Comparison of ENCODE assay signal across 15 cellular contexts in genomic region chrX:7252013-7252610, GRCh38.
DNase-seq lines count a peak whose midpoint lies in the region; ATAC-seq and TF ChIP-seq lines count a peak whose summit lies in the region.
"Had no signal": no experiment of that assay in that cellular context is flagged by ENCODE, and none has a peak within 500 bp of the region (broad histone marks: within the 10 kb centered on the region; RNA-seq: fewer than 3 reads in every experiment).

No MANE protein-coding gene starts in this region.

- no peak overlapping the region for H3K4me2 ChIP-seq in OCI-LY7 (ENCODE audit: low read length)

- no TSS peak for BruUV-seq in OCI-LY7 (replicated peaks; lab: Mats Ljungman, UMichigan)

- CTCF ChIA-PET in RWPE1 (lab: Yijun Ruan, JAX) = no interaction called here
- CTCF ChIA-PET in OCI-LY7 (lab: Charles Lee; ENCODE audit: unreplicated experiment) = no interaction called here

- H3K79me2 ChIP-seq in OCI-LY7 (ENCODE audit: insufficient read depth, low read depth, low read length) = peaks cover 26% of the 10 kb centered on the region; the same call in 1 of the 2 replicates

- no peak overlapping the region for H2AFZ ChIP-seq in OCI-LY7 (ENCODE audit: low read length)

- ATAC-seq in GM18498 (IDR thresholded peaks at IDR 0.05; ENCODE audit: unreplicated experiment) = peak; percentile 54
- ATAC-seq in HG03066 (IDR thresholded peaks at IDR 0.05; ENCODE audit: low read depth, unreplicated experiment) = peak; percentile 67
- ATAC-seq in GM19328 (IDR thresholded peaks at IDR 0.05; ENCODE audit: unreplicated experiment) = no peak
- no peak for ATAC-seq in SK-N-SH treated with all-trans-retinoic acid at 6 μM for 48 hours
- ATAC-seq in GM19324 (IDR thresholded peaks at IDR 0.05; ENCODE audit: low FRiP score, unreplicated experiment) = no peak

- no peaks in the 10 kb centered on the region for H3K9me3 ChIP-seq in OCI-LY7 (ENCODE audit: low read length)

- intact Hi-C loops in OCI-LY7 (cut with micrococcal nuclease; ENCODE audit: unreplicated experiment) = no loop called here

- H3K36me3 ChIP-seq in OCI-LY7 (ENCODE audit: insufficient read depth, low read length) = peaks cover 56% of the 10 kb centered on the region
- H3K36me3 ChIP-seq: right atrium auricular region had no signal

- TF ChIP-seq CTCF in RWPE1 (conservative IDR thresholded peaks at IDR 0.05; ENCODE audit: low read depth) (no peak), OCI-LY7 (conservative IDR thresholded peaks at IDR 0.05; ENCODE audit: low read length) (no peak)

- H3K27ac ChIP-seq in RWPE1 (no peak overlapping the region), OCI-LY7 (ENCODE audit: low read depth, low read length, poor library complexity, severe bottlenecking) (no peak overlapping the region)
- H3K27ac ChIP-seq: right atrium auricular region had no signal

- no peak overlapping the region for H3K4me3 ChIP-seq in OCI-LY7 (ENCODE audit: low read depth, low read length, poor library complexity, severe bottlenecking)
- H3K4me3 ChIP-seq: right atrium auricular region had no signal

- no peaks in the 10 kb centered on the region for H3K4me1 ChIP-seq in OCI-LY7 (ENCODE audit: insufficient read depth, low read length, poor library complexity, severe bottlenecking)
- H3K4me1 ChIP-seq: right atrium auricular region had no signal

- H4K20me1 ChIP-seq in OCI-LY7 (ENCODE audit: insufficient read depth, low read length) = no peaks in the 10 kb centered on the region

- peak; percentile 5 for DNase-seq in RWPE1 (ENCODE audit: low spot score)
- peak; percentile 74 for DNase-seq in mucosa of gallbladder (ENCODE audit: low spot score)
- no peak for DNase-seq in OCI-LY7 (ENCODE audit: low spot score)
- DNase-seq: activated CD4-positive, alpha-beta T cell treated with anti-CD3 and anti-CD28 coated beads, Interleukin-2, amount 10 ng/mL, durations not matched to agents 24 days and 14 days; activated naive CD4-positive, alpha-beta T cell treated with anti-CD3 and anti-CD28 coated beads for 36 hours; CD4-positive, alpha-beta memory T cell; H9; NCI-H187; SHP77 treated with DMSO at 0.1 percent for 48 hours had no signal

- no peaks in the 10 kb centered on the region for H3K9me2 ChIP-seq in OCI-LY7 (ENCODE audit: insufficient read depth, low read length)

- POLR2A ChIA-PET in RWPE1 (lab: Yijun Ruan, JAX; ENCODE audit: low non-redundant PET) = no interaction called here
- POLR2A ChIA-PET in OCI-LY7 (lab: Charles Lee) = interaction anchor here (0.6 to 1.7 kb wide), 2 partner anchors 16 to 574 kb away, joined by 3 to 5 read pairs; no protein-coding TSS in a partner anchor

TF ChIP-seq in SK-N-SH treated with all-trans-retinoic acid at 6 μM for 48 hours, 23 proteins besides CTCF, POLR2A, EP300 and RAD21:
- no peak for TF ChIP-seq PPARA (CRISPR knock-in tag; IDR thresholded peaks at IDR 0.05; ENCODE audit: borderline replicate concordance)
- no peak for TF ChIP-seq ZFP30 (CRISPR knock-in tag; IDR thresholded peaks at IDR 0.05)
- TF ChIP-seq ZNF70 (CRISPR knock-in tag; IDR thresholded peaks at IDR 0.05) = no peak
- no peak for TF ChIP-seq ZNF565 (CRISPR knock-in tag; conservative IDR thresholded peaks at IDR 0.05; ENCODE audit: low read depth)
- TF ChIP-seq GLIS3 (CRISPR knock-in tag; IDR thresholded peaks at IDR 0.05) = no peak

Comparison
In these comparisons a context has a peak if more than half of its experiments do, and no peak if none do; other contexts are left out.
1. ATAC-seq: peak in GM18498 (single experiment) and HG03066 (single experiment); none in GM19328 (single experiment), SK-N-SH treated with all-trans-retinoic acid at 6 μM for 48 hours (single experiment) and GM19324 (single experiment).